In the genomic region with DNA sequence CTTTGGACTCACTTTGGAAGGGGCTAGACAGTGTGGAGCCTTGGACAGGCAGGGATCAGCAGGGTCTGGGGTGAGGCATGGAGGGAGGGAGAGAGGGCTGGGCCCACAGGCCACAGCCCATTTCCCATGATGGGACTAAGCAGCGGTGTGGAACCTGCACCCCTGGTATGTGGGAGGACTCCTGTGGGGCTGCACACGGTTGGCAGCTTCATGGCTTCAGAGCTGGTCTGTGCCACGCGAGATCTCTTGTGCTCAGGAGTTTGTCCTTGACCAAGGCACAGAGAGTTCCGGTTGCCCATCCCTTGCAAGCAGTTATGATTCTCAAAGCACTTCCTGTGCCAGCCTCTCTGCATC, we compare ENCODE assay signal across 11 cellular contexts. TPM values are rescaled to one million over a fixed set of nuclear protein-coding genes. Genes with fewer than 3 reads are reported as not detected.
A peak's percentile ranks its signal among the peaks of the same experiment; 100 is the strongest.
DNase-seq lines count a peak whose midpoint lies in the region; ATAC-seq and TF ChIP-seq lines count a peak whose summit lies in the region.
"Had no signal": no experiment of that assay in that cellular context is flagged by ENCODE, and none has a peak within 500 bp of the region (broad histone marks: within the 10 kb centered on the region; RNA-seq: fewer than 3 reads in every experiment).

No MANE protein-coding gene starts in this region.

- 88 to 93% methylated on average over 5 of the region's 5 CpGs for WGBS in aorta, 2 donors

- CTCF ChIA-PET in MCF 10A (lab: Yijun Ruan, JAX): interaction anchor here (0.6 to 4.2 kb wide), 7 partner anchors 9 to 82 kb away, joined by 3 to 31 read pairs (median 9); a partner anchor contains a TSS

- TSS peak; percentile 30 for BruUV-seq in MCF 10A (replicated peaks; lab: Mats Ljungman, UMichigan)

- intact Hi-C loops in MCF 10A (cut with micrococcal nuclease) (no loop called here), breast epithelium (cut with DNase I; ENCODE audit: low total_unique reads) (loop anchor here (10.0 kb wide), 1 partner anchor 53 kb away; no protein-coding TSS in a partner anchor), aorta (cut with DNase I) (no loop called here)
- intact Hi-C loops in activated T-helper 2 cell treated with anti-CD3 and anti-CD28 coated beads, Interferon-gamma antibody, Interleukin-2, Interleukin-4, amounts not matched to agents 10 μg/mL and 5 μg/mL and 100 μg/mL, durations not matched to agents 14 hours and 24 hours and 36 hours (cut with micrococcal nuclease): no loop called here

- peak overlapping the region; percentile 98 for H3K27ac Mint-ChIP-seq in MCF 10A (ENCODE audit: low read depth, unreplicated experiment)
- peak overlapping the region; percentile 68 for H3K27ac Mint-ChIP-seq in activated T-helper 2 cell treated with anti-CD3 and anti-CD28 coated beads, Interferon-gamma antibody, Interleukin-2, Interleukin-4, amounts not matched to agents 10 μg/mL and 5 μg/mL and 100 μg/mL, durations not matched to agents 14 hours and 24 hours and 36 hours
- H3K27ac Mint-ChIP-seq in mesothelial cell of epicardium: peak overlapping the region; percentile 32

- H3K9me3 Mint-ChIP-seq in MCF 10A (ENCODE audit: unreplicated experiment) (no peaks in the 10 kb centered on the region), mesothelial cell of epicardium (no peaks in the 10 kb centered on the region)
- no peaks in the 10 kb centered on the region for H3K9me3 Mint-ChIP-seq in activated T-helper 2 cell treated with anti-CD3 and anti-CD28 coated beads, Interferon-gamma antibody, Interleukin-2, Interleukin-4, amounts not matched to agents 10 μg/mL and 5 μg/mL and 100 μg/mL, durations not matched to agents 14 hours and 24 hours and 36 hours

- ATAC-seq in aorta (ENCODE audit: low FRiP score) (peak; percentile 24), HG02798 (IDR thresholded peaks at IDR 0.05; ENCODE audit: poor library complexity, unreplicated experiment) (no peak)

- H3K4me1 Mint-ChIP-seq in MCF 10A (ENCODE audit: insufficient read depth, unreplicated experiment) (peaks cover 32% of the 10 kb centered on the region), mesothelial cell of epicardium (peaks cover 8% of the 10 kb centered on the region)
- H3K4me1 Mint-ChIP-seq in activated T-helper 2 cell treated with anti-CD3 and anti-CD28 coated beads, Interferon-gamma antibody, Interleukin-2, Interleukin-4, amounts not matched to agents 10 μg/mL and 5 μg/mL and 100 μg/mL, durations not matched to agents 14 hours and 24 hours and 36 hours (ENCODE audit: low read depth): peaks cover 19% of the 10 kb centered on the region

- H3K4me1 ChIP-seq in breast epithelium (no peaks in the 10 kb centered on the region), aorta (ENCODE audit: control insufficient read depth in 1 of 2, insufficient read depth in 2 of 2, low read length in 2 of 2) (no peaks in the 10 kb centered on the region)

- no peaks in the 10 kb centered on the region for H3K27me3 ChIP-seq in breast epithelium
- no peaks in the 10 kb centered on the region for H3K27me3 ChIP-seq in aorta (ENCODE audit: control insufficient read depth in 1 of 2, insufficient read depth in 2 of 2, low read length in 1 of 2)

- H3K4me3 ChIP-seq in breast epithelium (no peak overlapping the region), aorta (ENCODE audit: low read length in 2 of 2) (no peak overlapping the region)

- peak overlapping the region in 1 of 2 donors; percentile 48 for H3K27ac ChIP-seq in breast epithelium
- no peak overlapping the region for H3K27ac ChIP-seq in aorta (ENCODE audit: low read depth in 1 of 2, low read length in 2 of 2)

- no peak for TF ChIP-seq POLR2A in breast epithelium (IDR thresholded peaks at IDR 0.05)

- H3K36me3 Mint-ChIP-seq in MCF 10A (ENCODE audit: insufficient read depth, unreplicated experiment) (peaks cover 5% of the 10 kb centered on the region), mesothelial cell of epicardium (no peaks in the 10 kb centered on the region)
- H3K36me3 Mint-ChIP-seq in activated T-helper 2 cell treated with anti-CD3 and anti-CD28 coated beads, Interferon-gamma antibody, Interleukin-2, Interleukin-4, amounts not matched to agents 10 μg/mL and 5 μg/mL and 100 μg/mL, durations not matched to agents 14 hours and 24 hours and 36 hours (ENCODE audit: low read depth): peaks cover 11% of the 10 kb centered on the region

- POLR2A ChIA-PET in MCF 10A (lab: Yijun Ruan, JAX): interaction anchor here (0.6 to 13.5 kb wide), 10 partner anchors 9 to 248 kb away, joined by 3 to 161 read pairs (median 8); a partner anchor contains a TSS

- TF ChIP-seq CTCF in MCF 10A (IDR thresholded peaks at IDR 0.05; ENCODE audit: unreplicated experiment) (no peak), breast epithelium (IDR thresholded peaks at IDR 0.05) (no peak), mesothelial cell of epicardium (IDR thresholded peaks at IDR 0.05; ENCODE audit: unreplicated experiment) (no peak)

- H3K36me3 ChIP-seq in breast epithelium: no peaks in the 10 kb centered on the region
- H3K36me3 ChIP-seq in aorta (ENCODE audit: control insufficient read depth in 1 of 2, insufficient read depth in 2 of 2, low read length in 1 of 2): no peaks in the 10 kb centered on the region

- H3K4me3 Mint-ChIP-seq in MCF 10A (ENCODE audit: unreplicated experiment) (no peak overlapping the region), mesothelial cell of epicardium (no peak overlapping the region)
- no peak overlapping the region for H3K4me3 Mint-ChIP-seq in activated T-helper 2 cell treated with anti-CD3 and anti-CD28 coated beads, Interferon-gamma antibody, Interleukin-2, Interleukin-4, amounts not matched to agents 10 μg/mL and 5 μg/mL and 100 μg/mL, durations not matched to agents 14 hours and 24 hours and 36 hours (ENCODE audit: low read depth)

- no peaks in the 10 kb centered on the region for H3K9me3 ChIP-seq in breast epithelium
- H3K9me3 ChIP-seq in aorta (ENCODE audit: control insufficient read depth, low read length): no peaks in the 10 kb centered on the region

- DNase-seq in MCF 10A (ENCODE audit: unreplicated experiment) (no peak), breast epithelium (ENCODE audit: low spot score in 2 of 2) (no peak), mesothelial cell of epicardium (ENCODE audit: low spot score in 2 of 2, unreplicated experiment in 2 of 2) (no peak), aorta (peak in 1 of 2 donors; percentile 40), cerebellar nuclear complex (lab: John Stamatoyannopoulos, UW) (no peak), cortex of kidney (lab: John Stamatoyannopoulos, UW) (no peak)
- DNase-seq in activated T-helper 2 cell treated with anti-CD3 and anti-CD28 coated beads, Interferon-gamma antibody, Interleukin-2, Interleukin-4, amounts not matched to agents 10 μg/mL and 5 μg/mL and 100 μg/mL, durations not matched to agents 14 hours and 24 hours and 36 hours (ENCODE audit: low spot score): no peak
- DNase-seq: NCI-H2107; stimulated activated CD4-positive, alpha-beta T cell treated with anti-CD3 and anti-CD28 coated beads, Interleukin-2, amount 100 ng/mL, for 48 hours; T1000 had no signal

- H3K27me3 Mint-ChIP-seq in MCF 10A (ENCODE audit: insufficient read depth, unreplicated experiment): no peaks in the 10 kb centered on the region
- no peaks in the 10 kb centered on the region for H3K27me3 Mint-ChIP-seq in activated T-helper 2 cell treated with anti-CD3 and anti-CD28 coated beads, Interferon-gamma antibody, Interleukin-2, Interleukin-4, amounts not matched to agents 10 μg/mL and 5 μg/mL and 100 μg/mL, durations not matched to agents 14 hours and 24 hours and 36 hours (ENCODE audit: low read depth)
- H3K27me3 Mint-ChIP-seq in mesothelial cell of epicardium (ENCODE audit: low read depth): peaks cover 1% of the 10 kb centered on the region

RNA-seq across cellular contexts. Expression of a gene that starts 8.1 kb away (rescaled TPM):
- 326 and 338 TPM in 2 replicates for total RNA-seq in MCF 10A (2022)
- total RNA-seq in breast epithelium: 100 to 1,000 TPM; 187 to 351 (median 272) TPM
- 48.1 and 48.3 TPM in 2 replicates for total RNA-seq in activated T-helper 2 cell treated with anti-CD3 and anti-CD28 coated beads, Interferon-gamma antibody, Interleukin-2, Interleukin-4, amounts not matched to agents 10 μg/mL and 5 μg/mL and 100 μg/mL, durations not matched to agents 14 hours and 24 hours and 36 hours
- total RNA-seq in mesothelial cell of epicardium: 200 to 205 TPM (median 204 TPM) in 3 replicates
- 100 to 1,000 TPM; 268 to 271 TPM for total RNA-seq in aorta
- polyA plus RNA-seq in aorta: 100 to 1,000 TPM; 103 to 191 TPM

RNA-seq across cellular contexts. Expression of a gene that starts 39.1 kb away (rescaled TPM):
- 24.8 and 29.3 TPM in 2 replicates for total RNA-seq in MCF 10A (2022)
- total RNA-seq in breast epithelium: 100 to 1,000 TPM in 1 of 3 donors, 10 to 100 TPM in 2; 19.7 to 242 (median 92.8) TPM
- total RNA-seq in activated T-helper 2 cell treated with anti-CD3 and anti-CD28 coated beads, Interferon-gamma antibody, Interleukin-2, Interleukin-4, amounts not matched to agents 10 μg/mL and 5 μg/mL and 100 μg/mL, durations not matched to agents 14 hours and 24 hours and 36 hours: 210 and 212 TPM in 2 replicates
- 0.61 to 1.4 TPM (median 0.74 TPM) in 3 replicates for total RNA-seq in mesothelial cell of epicardium
- total RNA-seq in aorta: 100 to 1,000 TPM in 1 of 2 donors, 10 to 100 TPM in 1; 65.5 to 110 TPM
- polyA plus RNA-seq in aorta: 10 to 100 TPM in 1 of 2 donors, 1 to 10 TPM in 1; 6.7 to 48.5 TPM

RNA-seq across cellular contexts. Expression of a gene that starts 58.3 kb away (rescaled TPM):
- total RNA-seq in MCF 10A (2022) (40.4 and 58.7 TPM in 2 replicates), breast epithelium (10 to 100 TPM; 15.8 to 17.7 (median 17.0) TPM), mesothelial cell of epicardium (30.6 to 32.3 TPM (median 31.8 TPM) in 3 replicates), aorta (10 to 100 TPM; 21.5 to 29.6 TPM)
- 65.8 and 72.6 TPM in 2 replicates for total RNA-seq in activated T-helper 2 cell treated with anti-CD3 and anti-CD28 coated beads, Interferon-gamma antibody, Interleukin-2, Interleukin-4, amounts not matched to agents 10 μg/mL and 5 μg/mL and 100 μg/mL, durations not matched to agents 14 hours and 24 hours and 36 hours
- polyA plus RNA-seq in aorta: 10 to 100 TPM; 17.3 to 19.2 TPM

Comparison
In these comparisons a context has a peak if more than half of its experiments do, and no peak if none do; other contexts are left out.
1. H3K27ac Mint-ChIP-seq: peak in every context shown above with its lines; median percentile 98 in MCF 10A; 68 in activated T-helper 2 cell treated with anti-CD3 and anti-CD28 coated beads, Interferon-gamma antibody, Interleukin-2, Interleukin-4, amounts not matched to agents 10 μg/mL and 5 μg/mL and 100 μg/mL, durations not matched to agents 14 hours and 24 hours and 36 hours; 32 in mesothelial cell of epicardium.